2 cellular contexts compared by ENCODE assay signal in the genomic region with DNA sequence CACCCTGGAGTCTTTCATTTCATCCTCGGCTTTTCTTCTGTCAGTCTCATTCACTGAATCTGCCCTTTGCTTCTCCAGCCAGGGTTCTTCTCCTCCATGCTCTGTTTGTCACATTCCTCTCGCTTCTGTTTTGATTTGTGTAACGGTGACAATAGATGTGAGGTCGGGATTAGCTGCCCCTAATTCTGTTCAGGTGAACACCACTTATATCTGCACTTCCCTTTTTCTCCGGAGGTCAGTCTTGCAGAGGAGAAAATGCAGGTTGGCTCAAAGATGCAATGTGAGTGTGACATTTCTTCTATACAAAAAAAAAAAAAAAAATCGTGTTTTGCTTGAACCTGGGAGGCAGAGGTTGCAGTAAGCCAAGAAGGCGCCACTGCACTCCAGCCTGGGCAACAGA.
A peak's percentile ranks its signal among the peaks of the same experiment; 100 is the strongest.
TF ChIP-seq lines count a peak whose summit lies in the region.

No MANE protein-coding gene starts in this region.

TF ChIP-seq in GM12891, 5 proteins besides CTCF, POLR2A, EP300 and RAD21:
- no peak for TF ChIP-seq PAX5 (IDR thresholded peaks at IDR 0.05; ENCODE audit: insufficient read depth, low read length, severe bottlenecking)
- no peak for TF ChIP-seq POU2F2 (IDR thresholded peaks at IDR 0.05; ENCODE audit: low read depth, low read length)
- TF ChIP-seq POLR2AphosphoS5 (IDR thresholded peaks at IDR 0.05; ENCODE audit: low read depth, low read length) = no peak
- TF ChIP-seq SPI1 (IDR thresholded peaks at IDR 0.05; ENCODE audit: low read depth, low read length) = peak; percentile 15; the same call in 1 of the 2 replicates
- no peak for TF ChIP-seq TAF1 (IDR thresholded peaks at IDR 0.05; ENCODE audit: low read depth, low read length)
TF ChIP-seq in GM12891: peak in this region for 1.

TF ChIP-seq in GM12878, 131 proteins besides CTCF, POLR2A, EP300 and RAD21:
- TF ChIP-seq, protein P1, sequence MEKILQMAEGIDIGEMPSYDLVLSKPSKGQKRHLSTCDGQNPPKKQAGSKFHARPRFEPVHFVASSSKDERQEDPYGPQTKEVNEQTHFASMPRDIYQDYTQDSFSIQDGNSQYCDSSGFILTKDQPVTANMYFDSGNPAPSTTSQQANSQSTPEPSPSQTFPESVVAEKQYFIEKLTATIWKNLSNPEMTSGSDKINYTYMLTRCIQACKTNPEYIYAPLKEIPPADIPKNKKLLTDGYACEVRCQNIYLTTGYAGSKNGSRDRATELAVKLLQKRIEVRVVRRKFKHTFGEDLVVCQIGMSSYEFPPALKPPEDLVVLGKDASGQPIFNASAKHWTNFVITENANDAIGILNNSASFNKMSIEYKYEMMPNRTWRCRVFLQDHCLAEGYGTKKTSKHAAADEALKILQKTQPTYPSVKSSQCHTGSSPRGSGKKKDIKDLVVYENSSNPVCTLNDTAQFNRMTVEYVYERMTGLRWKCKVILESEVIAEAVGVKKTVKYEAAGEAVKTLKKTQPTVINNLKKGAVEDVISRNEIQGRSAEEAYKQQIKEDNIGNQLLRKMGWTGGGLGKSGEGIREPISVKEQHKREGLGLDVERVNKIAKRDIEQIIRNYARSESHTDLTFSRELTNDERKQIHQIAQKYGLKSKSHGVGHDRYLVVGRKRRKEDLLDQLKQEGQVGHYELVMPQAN (conservative IDR thresholded peaks at IDR 0.05) = no peak
- TF ChIP-seq SPI1 (IDR thresholded peaks at IDR 0.05; ENCODE audit: borderline replicate concordance, insufficient read depth, low read depth, low read length) = peak; percentile 55
